1 cellular context compared by ENCODE assay signal in the genomic region with DNA sequence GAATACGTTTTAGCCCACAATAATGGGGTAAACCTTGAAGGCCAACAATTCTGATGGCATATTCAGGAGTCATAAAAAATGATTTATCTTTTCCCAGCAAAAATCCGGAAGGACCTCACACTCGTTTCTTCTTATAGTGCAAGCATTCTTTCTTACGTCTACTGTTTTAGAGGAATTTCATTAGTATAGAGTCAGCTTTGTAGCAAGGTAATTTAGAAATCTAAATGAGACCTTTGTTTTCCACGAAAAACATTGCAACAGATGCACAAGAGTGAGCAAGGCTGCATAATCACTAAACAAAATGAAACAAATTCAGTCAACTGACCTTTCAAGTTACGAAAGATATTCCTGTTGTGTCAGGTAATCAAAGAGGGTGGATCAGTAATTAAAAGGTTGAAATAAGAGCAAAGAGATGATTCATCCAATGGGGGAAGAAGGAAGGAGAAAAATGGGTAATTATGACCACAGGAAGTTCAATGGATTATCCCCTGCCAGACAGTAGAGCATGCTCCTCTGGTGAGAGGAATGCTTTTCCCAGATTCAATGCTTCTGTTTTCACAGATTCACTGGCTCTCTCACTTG.
TF ChIP-seq lines count a peak whose summit lies in the region.

No MANE protein-coding gene starts in this region.

TF ChIP-seq in HCT116, 20 proteins besides CTCF, POLR2A, EP300 and RAD21:
- TF ChIP-seq ZNF274 (IDR thresholded peaks at IDR 0.05; ENCODE audit: low read depth, low read length), result no peak
- TF ChIP-seq SP1 (IDR thresholded peaks at IDR 0.05; ENCODE audit: low read depth), result no peak; the same call in 1 of the 2 replicates
- TF ChIP-seq CEBPB (IDR thresholded peaks at IDR 0.05; ENCODE audit: low read depth), result no peak
